In genomic region chr7:66099551-66100407, GRCh38 we compare ENCODE assay signal across 8 cellular contexts. TPM values are rescaled to one million over a fixed set of nuclear protein-coding genes. Genes with fewer than 3 reads are reported as not detected.
DNase-seq lines count a peak whose midpoint lies in the region; ATAC-seq, FAIRE-seq and TF ChIP-seq lines count a peak whose summit lies in the region.

No MANE protein-coding gene starts in this region.

- H3K27ac Mint-ChIP-seq in activated CD4-positive, alpha-beta T cell treated with anti-CD3 and anti-CD28 coated beads for 36 hours: peak overlapping the region; percentile 93
- H3K27ac Mint-ChIP-seq in stimulated activated naive CD8-positive, alpha-beta T cell treated with anti-CD3 and anti-CD28 coated beads, Interleukin-15, amount 100 ng/mL, for 72 hours: peak overlapping the region; percentile 93 to 97

- H3K9me3 ChIP-seq in lung (ENCODE audit: control insufficient read depth in 2 of 2, insufficient read depth in 1 of 2, low read length in 1 of 2): no peaks in the 10 kb centered on the region

- ATAC-seq in HG03025 (IDR thresholded peaks at IDR 0.05; ENCODE audit: low FRiP score, unreplicated experiment) (peak; percentile 82), lung (ENCODE audit: insufficient read depth, low FRiP score) (peak; percentile 91)
- ATAC-seq in activated CD4-positive, alpha-beta T cell treated with anti-CD3 and anti-CD28 coated beads for 36 hours: peak; percentile 89
- peak; percentile 89 for ATAC-seq in stimulated activated naive CD8-positive, alpha-beta T cell treated with anti-CD3 and anti-CD28 coated beads, Interleukin-15, amount 100 ng/mL, for 72 hours

- H3K36me3 Mint-ChIP-seq in activated CD4-positive, alpha-beta T cell treated with anti-CD3 and anti-CD28 coated beads for 36 hours (ENCODE audit: low read depth): no peaks in the 10 kb centered on the region

- H3K4me1 Mint-ChIP-seq in activated CD4-positive, alpha-beta T cell treated with anti-CD3 and anti-CD28 coated beads for 36 hours: peaks cover 11% of the 10 kb centered on the region
- peaks cover 13% of the 10 kb centered on the region for H3K4me1 Mint-ChIP-seq in stimulated activated naive CD8-positive, alpha-beta T cell treated with anti-CD3 and anti-CD28 coated beads, Interleukin-15, amount 100 ng/mL, for 72 hours

- CTCF ChIA-PET in activated CD4-positive, alpha-beta T cell treated with anti-CD3 and anti-CD28 coated beads for 36 hours (lab: Charles Lee): interaction anchor here (0.6 to 2.1 kb wide), 2 partner anchors 15 to 69 kb away, joined by 3 to 5 read pairs; partner anchors contain the start of gene CRCP

- 0 to 3% methylated on average over 15 of the region's 15 CpGs for WGBS in lung, 2 donors

- H3K27ac ChIP-seq in 22Rv1 (peak overlapping the region; percentile 100), dorsolateral prefrontal cortex (peak overlapping the region in 55 of 59 donors; percentile 27 to 91 (median 75)), lung (ENCODE audit: low read depth in 1 of 2, low read length in 1 of 2) (peak overlapping the region; percentile 52 to 86)

- intact Hi-C loops in activated CD4-positive, alpha-beta T cell treated with anti-CD3 and anti-CD28 coated beads for 36 hours (cut with DNase I, micrococcal nuclease): loop anchor here in 1 of 2 experiments (1.0 kb wide), 2 partner anchors 15 to 24 kb away; partner anchors contain the start of genes ASL and CRCP
- intact Hi-C loops in dorsolateral prefrontal cortex (cut with DNase I): no loop called here

- no peaks in the 10 kb centered on the region for H3K36me3 ChIP-seq in lung (ENCODE audit: control insufficient read depth in 2 of 2, insufficient read depth in 2 of 2, low read length in 2 of 2)

- H3K9me3 Mint-ChIP-seq in activated CD4-positive, alpha-beta T cell treated with anti-CD3 and anti-CD28 coated beads for 36 hours (ENCODE audit: low read depth): no peaks in the 10 kb centered on the region
- H3K9me3 Mint-ChIP-seq in stimulated activated naive CD8-positive, alpha-beta T cell treated with anti-CD3 and anti-CD28 coated beads, Interleukin-15, amount 100 ng/mL, for 72 hours: no peaks in the 10 kb centered on the region

- H3K27me3 ChIP-seq in dorsolateral prefrontal cortex: no peaks in the 10 kb centered on the region
- H3K27me3 ChIP-seq in lung (ENCODE audit: control insufficient read depth, insufficient read depth): no peaks in the 10 kb centered on the region

- H3K27me3 Mint-ChIP-seq in activated CD4-positive, alpha-beta T cell treated with anti-CD3 and anti-CD28 coated beads for 36 hours: no peaks in the 10 kb centered on the region
- H3K27me3 Mint-ChIP-seq in stimulated activated naive CD8-positive, alpha-beta T cell treated with anti-CD3 and anti-CD28 coated beads, Interleukin-15, amount 100 ng/mL, for 72 hours: no peaks in the 10 kb centered on the region

- H3K4me3 Mint-ChIP-seq in activated CD4-positive, alpha-beta T cell treated with anti-CD3 and anti-CD28 coated beads for 36 hours: peak overlapping the region; percentile 73
- H3K4me3 Mint-ChIP-seq in stimulated activated naive CD8-positive, alpha-beta T cell treated with anti-CD3 and anti-CD28 coated beads, Interleukin-15, amount 100 ng/mL, for 72 hours: peak overlapping the region; percentile 82 to 88

- DNase-seq in GM18507 (ENCODE audit: extremely low spot score, insufficient read length, low read depth) (no peak), NCI-H226 (peak; percentile 92), dorsolateral prefrontal cortex (peak in 8 of 10 donors; percentile 41 to 77 (median 67)), lung (ENCODE audit: low spot score) (peak; percentile 85)
- DNase-seq in activated CD4-positive, alpha-beta T cell treated with anti-CD3 and anti-CD28 coated beads for 36 hours: peak; percentile 58
- DNase-seq in stimulated activated naive CD8-positive, alpha-beta T cell treated with anti-CD3 and anti-CD28 coated beads, Interleukin-15, amount 100 ng/mL, for 72 hours: peak; percentile 31 to 32

- TF ChIP-seq CTCF in 22Rv1 (IDR thresholded peaks at IDR 0.05) (no peak), dorsolateral prefrontal cortex (IDR thresholded peaks at IDR 0.05 in 54 of 56, conservative IDR thresholded peaks at IDR 0.05 in 2 of 56; ENCODE audit: low read depth in 1 of 56, partially characterized antibody in 56 of 56) (no peak), lung (IDR thresholded peaks at IDR 0.05; ENCODE audit: control extremely low read depth, extremely low read depth) (no peak)

- POLR2A ChIA-PET in activated CD4-positive, alpha-beta T cell treated with anti-CD3 and anti-CD28 coated beads for 36 hours (lab: Charles Lee): no interaction called here

- H3K4me1 ChIP-seq in lung (ENCODE audit: control insufficient read depth in 2 of 2, insufficient read depth in 2 of 2, low read length in 2 of 2): peaks cover 0 to 2% of the 10 kb centered on the region in 2 donors

- peak; percentile 81 for FAIRE-seq in GM18507 (lab: Jason Lieb, UNC)

- H3K4me3 ChIP-seq in dorsolateral prefrontal cortex (peak overlapping the region in 58 of 59 donors; percentile 14 to 61 (median 44)), lung (peak overlapping the region; percentile 23)

RNA-seq across cellular contexts. Expression of gene CRCP, which starts 14.9 kb away (rescaled TPM):
- total RNA-seq in activated CD4-positive, alpha-beta T cell treated with anti-CD3 and anti-CD28 coated beads for 36 hours: 10 to 100 TPM; 24.5 to 27.2 TPM
- total RNA-seq in dorsolateral prefrontal cortex: 10 to 100 TPM; 28.7 to 54.3 (median 38.6) TPM
- total RNA-seq in lung: 10 to 100 TPM; 39.4 to 43.0 TPM
- polyA plus RNA-seq in lung: 10 to 100 TPM; 18.9 to 25.4 TPM

RNA-seq across cellular contexts. Expression of gene ASL, which starts 24.2 kb away (rescaled TPM):
- total RNA-seq in activated CD4-positive, alpha-beta T cell treated with anti-CD3 and anti-CD28 coated beads for 36 hours: 10 to 100 TPM; 12.7 to 18.5 TPM
- total RNA-seq in dorsolateral prefrontal cortex: 10 to 100 TPM; 12.3 to 38.5 (median 20.3) TPM
- 10 to 100 TPM; 24.9 to 85.1 TPM for total RNA-seq in lung
- 10 to 100 TPM; 56.4 to 60.4 TPM for polyA plus RNA-seq in lung
